6 cellular contexts compared by ENCODE assay signal in the genomic region with DNA sequence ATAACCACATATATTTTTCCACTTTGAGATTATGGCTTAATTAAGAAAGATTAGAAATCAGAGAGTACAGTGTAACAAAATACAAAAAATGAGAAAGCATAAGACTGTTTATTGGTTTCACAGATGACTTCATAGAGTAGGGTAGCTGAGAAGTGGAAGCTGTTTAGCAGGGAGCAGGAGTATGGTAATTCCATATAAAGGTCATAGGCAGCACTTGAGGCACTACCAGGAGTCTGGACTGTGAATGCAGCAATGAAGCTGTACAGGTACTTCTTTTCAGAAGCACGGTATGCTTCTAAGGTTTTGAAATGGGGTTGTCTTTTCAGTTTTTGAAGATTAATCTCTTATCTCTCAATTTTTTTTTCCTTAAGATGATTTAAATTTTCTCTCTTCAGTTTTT.
"Had no signal": no experiment of that assay in that cellular context is flagged by ENCODE, and none has a peak within 500 bp of the region (broad histone marks: within the 10 kb centered on the region; RNA-seq: fewer than 3 reads in every experiment).

No MANE protein-coding gene starts in this region.

- H3K4me1 Mint-ChIP-seq: GM23338, H9 had no signal

- H3K4me2 ChIP-seq: GM23338 had no signal

- H2AFZ ChIP-seq: GM23338 had no signal

- ATAC-seq: GM23338, K562 had no signal

- DNase-seq: H9, HCEC 1CT, HFFc6, IMR-90 had no signal

- H3K4me3 Mint-ChIP-seq: GM23338, H9, HFFc6 had no signal

- H3K27ac Mint-ChIP-seq: GM23338, H9, HFFc6 had no signal

- H3K4me3 ChIP-seq: GM23338, K562 had no signal

- H3K9me3 Mint-ChIP-seq: GM23338, H9, HFFc6 had no signal
